In the genomic region with DNA sequence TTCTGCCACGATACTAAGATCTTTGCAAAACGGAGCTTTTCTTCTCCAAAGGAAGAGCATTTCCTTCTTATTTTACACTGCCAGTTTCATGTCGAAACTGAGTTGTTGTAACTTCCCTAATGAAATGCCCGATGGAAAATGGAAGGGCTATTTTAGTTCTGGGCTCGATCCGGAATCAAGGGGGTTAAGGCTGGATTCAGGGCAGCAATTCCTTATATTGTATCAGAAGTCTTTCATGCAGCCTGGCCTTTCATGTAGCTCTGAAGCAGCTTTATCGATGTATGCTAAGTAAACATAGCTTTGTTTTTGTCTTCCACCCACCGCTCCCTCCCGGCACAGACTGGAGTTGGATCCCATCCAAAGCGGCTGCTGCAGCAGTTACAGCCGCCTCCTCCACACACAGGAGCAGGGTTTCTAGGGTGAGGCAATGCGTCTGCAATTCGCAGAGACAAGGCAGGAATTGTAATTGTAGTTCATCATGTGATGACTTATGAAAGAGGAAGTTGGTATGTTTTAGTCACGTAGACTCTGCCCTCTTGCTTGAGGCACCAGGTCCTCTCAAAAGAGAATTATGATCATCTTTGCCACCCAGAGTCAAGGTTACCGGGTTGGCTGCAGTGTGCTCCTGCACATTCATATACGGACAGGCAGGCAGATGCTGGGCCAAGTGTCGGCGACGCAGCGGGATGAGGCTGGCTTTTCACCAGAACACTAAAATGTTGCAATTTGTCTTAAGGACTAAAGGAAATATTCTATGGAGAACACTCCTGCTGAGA, we compare ENCODE assay signal across 8 cellular contexts. TPM values are rescaled to one million over a fixed set of nuclear protein-coding genes. Genes with fewer than 3 reads are reported as not detected.
DNase-seq lines count a peak whose midpoint lies in the region; ATAC-seq and TF ChIP-seq lines count a peak whose summit lies in the region.

No MANE protein-coding gene starts in this region.

- peaks cover 30% of the 10 kb centered on the region for H3K4me1 ChIP-seq in A673 (ENCODE audit: insufficient read depth, low read length, poor library complexity, severe bottlenecking)

- CTCF ChIA-PET in A673 (lab: Charles Lee), result interaction anchor here (1.7 kb wide), 1 partner anchor 471 kb away, joined by 6 read pairs; no protein-coding TSS in a partner anchor

- BruUV-seq in A673 (replicated peaks; lab: Mats Ljungman, UMichigan), result no TSS peak

- DNase-seq in A673 (ENCODE audit: low spot score) (peak; percentile 88), NCI-H2196 treated with DMSO at 0.1 percent for 48 hours (lab: John Stamatoyannopoulos, UW; ENCODE audit: unreplicated experiment) (peak; percentile 73), caudate nucleus (lab: John Stamatoyannopoulos, UW) (peak; percentile 33 to 95 (median 83)), kidney tubule cell (ENCODE audit: low spot score) (peak; percentile 100)
- peak; percentile 35 to 44 for DNase-seq in stimulated activated CD4-positive, alpha-beta T cell treated with anti-CD3 and anti-CD28 coated beads, Interleukin-15, amount 100 ng/mL, for 1 hour (ENCODE audit: low read depth in 1 of 2, low spot score in 1 of 2)

- ATAC-seq in GM18519 (IDR thresholded peaks at IDR 0.05; ENCODE audit: low FRiP score, unreplicated experiment) (peak; percentile 30), HG03135 (IDR thresholded peaks at IDR 0.05; ENCODE audit: unreplicated experiment) (peak; percentile 28)

- intact Hi-C loops in A673 (cut with micrococcal nuclease; ENCODE audit: unreplicated experiment), result loop anchor here (5.0 kb wide), 1 partner anchor 110 kb away; no protein-coding TSS in a partner anchor

- H3K27me3 ChIP-seq in A673 (replicated peaks; ENCODE audit: insufficient read depth, low read depth, low read length, poor library complexity), result no peaks in the 10 kb centered on the region

- H3K27ac ChIP-seq in A673 (ENCODE audit: low read depth, low read length, poor library complexity, severe bottlenecking) (peak overlapping the region; percentile 98), VCaP (peak overlapping the region; percentile 99), caudate nucleus (ENCODE audit: low read depth, low read length) (peak overlapping the region; percentile 99)

- peak overlapping the region; percentile 32 for H3K4me3 ChIP-seq in A673 (ENCODE audit: low read depth, low read length, poor library complexity, severe bottlenecking)

- no peaks in the 10 kb centered on the region for H3K9me3 ChIP-seq in A673 (ENCODE audit: low read depth, low read length, poor library complexity, severe bottlenecking)

- POLR2A ChIA-PET in A673 (lab: Charles Lee; ENCODE audit: low non-redundant PET), result interaction anchor here (0.7 to 1.0 kb wide), 2 partner anchors 112 to 113 kb away, joined by 3 to 9 read pairs; no protein-coding TSS in a partner anchor

- no peak for TF ChIP-seq CTCF in A673 (conservative IDR thresholded peaks at IDR 0.05; ENCODE audit: low read depth, low read length)
- no peak for TF ChIP-seq CTCF in VCaP (conservative IDR thresholded peaks at IDR 0.05)

- peaks cover 5% of the 10 kb centered on the region for H3K36me3 ChIP-seq in A673 (ENCODE audit: insufficient read depth, low read length, poor library complexity, severe bottlenecking)

RNA-seq across cellular contexts. Expression of gene IRF2BP2, which starts 2.6 kb away (rescaled TPM):
- total RNA-seq in A673 (2021), result 39.9 and 43.8 TPM in 2 replicates

Comparison
In these comparisons a context has a peak if more than half of its experiments do, and no peak if none do; other contexts are left out.
1. Peak in every context shown above with its lines: DNase-seq, ATAC-seq, H3K4me3 ChIP-seq and H3K27ac ChIP-seq.
2. DNase-seq: peak in every context shown above with its lines; median percentile 100 in kidney tubule cell; 88 in A673; 83 in caudate nucleus; 73 in NCI-H2196 treated with DMSO at 0.1 percent for 48 hours; 40 in stimulated activated CD4-positive, alpha-beta T cell treated with anti-CD3 and anti-CD28 coated beads, Interleukin-15, amount 100 ng/mL, for 1 hour.